Comparison of ENCODE assay signal across 15 cellular contexts in genomic region chr5:149212203-149212951, GRCh38. TPM values are rescaled to one million over a fixed set of nuclear protein-coding genes. Genes with fewer than 3 reads are reported as not detected.
DNase-seq lines count a peak whose midpoint lies in the region; ATAC-seq, FAIRE-seq and TF ChIP-seq lines count a peak whose summit lies in the region.
"Had no signal": no experiment of that assay in that cellular context is flagged by ENCODE, and none has a peak within 500 bp of the region (broad histone marks: within the 10 kb centered on the region; RNA-seq: fewer than 3 reads in every experiment).

No MANE protein-coding gene starts in this region.

- no peaks in the 10 kb centered on the region for H3K36me3 Mint-ChIP-seq in activated T-helper 17 cell treated with anti-CD3 and anti-CD28 coated beads, Interleukin-2, amount 50 U/mL, for 72 hours (ENCODE audit: low read depth)
- H3K36me3 Mint-ChIP-seq: CD14-positive monocyte; naive thymus-derived CD4-positive, alpha-beta T cell had no signal

- no peaks in the 10 kb centered on the region for H3K27me3 ChIP-seq in brain microvascular endothelial cell (replicated peaks)
- H3K27me3 ChIP-seq in HepG2 (ENCODE audit: control insufficient read depth in 1 of 2, insufficient read depth in 2 of 2, low read length in 2 of 2): no peaks in the 10 kb centered on the region

- H3K9me3 Mint-ChIP-seq in activated T-helper 17 cell treated with anti-CD3 and anti-CD28 coated beads, Interleukin-2, amount 50 U/mL, for 72 hours: no peaks in the 10 kb centered on the region
- H3K9me3 Mint-ChIP-seq: CD14-positive monocyte; IgD-negative memory B cell; naive thymus-derived CD4-positive, alpha-beta T cell had no signal

- in situ Hi-C loops in brain microvascular endothelial cell (cut with HindIII; ENCODE audit: low pct_ligation_motif_present, low sequenced_read_pairs): no loop called here
- in situ Hi-C loops in HepG2 (cut with HindIII; ENCODE audit: extremely low pct_ligation_motif_present, low pct_unique_long_range_greater_than_20kb): no loop called here
- in situ Hi-C loops in KBM-7 (cut with MboI; ENCODE audit: low pct_unique_long_range_greater_than_20kb, low sequenced_read_pairs): no loop called here

- POLR2A ChIA-PET in AG04449 (lab: Yijun Ruan, JAX): interaction anchor here (0.9 to 1.1 kb wide), 2 partner anchors 13 to 71 kb away, joined by 3 to 5 read pairs; partner anchors contain the start of gene ABLIM3
- POLR2A ChIA-PET in HepG2 (lab: Yijun Ruan, JAX): no interaction called here

- intact Hi-C loops in HepG2 (cut with micrococcal nuclease; ENCODE audit: unreplicated experiment): no loop called here

- no peak overlapping the region for H3K27ac Mint-ChIP-seq in activated T-helper 17 cell treated with anti-CD3 and anti-CD28 coated beads, Interleukin-2, amount 50 U/mL, for 72 hours
- H3K27ac Mint-ChIP-seq: CD14-positive monocyte, IgD-negative memory B cell had no signal

- no peak overlapping the region for H2AFZ ChIP-seq in HepG2 (ENCODE audit: low read length)

- DNase-seq in AG04449 (ENCODE audit: low read depth, low spot score) (peak; percentile 98), HCEC 1CT (peak; percentile 99), brain microvascular endothelial cell (peak; percentile 99), HepG2 (ENCODE audit: low spot score) (no peak), T-helper 9 cell (no peak), KBM-7 (no peak)
- DNase-seq in activated CD4-positive, alpha-beta T cell treated with anti-CD3 and anti-CD28 coated beads, Interleukin-2, amount 50 U/mL, for 1 hour: no peak
- DNase-seq: anterior cingulate cortex; naive thymus-derived CD4-positive, alpha-beta T cell; NCI-H2171 treated with DMSO at 0.1 percent for 48 hours had no signal

- H3K9ac ChIP-seq in HepG2 (ENCODE audit: insufficient read depth, low read depth, low read length): no peak overlapping the region

- H3K4me3 ChIP-seq in AG04449 (ENCODE audit: low read depth, low read length): no peak overlapping the region
- H3K4me3 ChIP-seq in brain microvascular endothelial cell (ENCODE audit: low read depth, low read length): no peak overlapping the region
- H3K4me3 ChIP-seq in HepG2 (replicated peaks in 1 of 3; ENCODE audit: insufficient read depth in 1 of 3, low read depth in 2 of 3, low read length in 3 of 3): no peak overlapping the region

- peaks cover 10% of the 10 kb centered on the region for H3K4me1 ChIP-seq in HepG2 (ENCODE audit: insufficient read depth, low read length)

- no peak for FAIRE-seq in HepG2 (lab: Jason Lieb, UNC)
- FAIRE-seq: RCC 7860, TTC549 had no signal

- no peak overlapping the region for H3K4me3 Mint-ChIP-seq in activated T-helper 17 cell treated with anti-CD3 and anti-CD28 coated beads, Interleukin-2, amount 50 U/mL, for 72 hours
- H3K4me3 Mint-ChIP-seq: CD14-positive monocyte; IgD-negative memory B cell; naive thymus-derived CD4-positive, alpha-beta T cell had no signal

- H4K20me1 ChIP-seq in HepG2 (ENCODE audit: insufficient read depth, low read length): no peaks in the 10 kb centered on the region

- peaks cover 9% of the 10 kb centered on the region for H3K27me3 Mint-ChIP-seq in activated T-helper 17 cell treated with anti-CD3 and anti-CD28 coated beads, Interleukin-2, amount 50 U/mL, for 72 hours

- no peaks in the 10 kb centered on the region for H3K9me3 ChIP-seq in HepG2 (ENCODE audit: low read length)

- TF ChIP-seq CTCF in AG04449 (IDR thresholded peaks at IDR 0.05; ENCODE audit: insufficient read depth, low read length, missing control alignments) (no peak), brain microvascular endothelial cell (IDR thresholded peaks at IDR 0.05; ENCODE audit: low read depth, low read length, missing control alignments) (no peak), HepG2 (CRISPR knock-in tag; IDR thresholded peaks at IDR 0.05) (no peak)

- TF ChIP-seq POLR2A in HepG2 (IDR thresholded peaks at IDR 0.05; ENCODE audit: insufficient read depth in 1 of 2, low read depth in 2 of 2, low read length in 2 of 2): no peak

- no peak overlapping the region for H3K4me2 ChIP-seq in HepG2 (ENCODE audit: low read depth, low read length)

- 83% methylated on average over 7 of the region's 7 CpGs for WGBS in HepG2 (ENCODE audit: low lambda C conversion rate)

- no peaks in the 10 kb centered on the region for H3K79me2 ChIP-seq in HepG2 (ENCODE audit: insufficient read depth, low read length)

- no peak for TF ChIP-seq RAD21 in HepG2 (CRISPR knock-in tag; IDR thresholded peaks at IDR 0.05)

- peaks cover 11% of the 10 kb centered on the region for H3K4me1 Mint-ChIP-seq in activated T-helper 17 cell treated with anti-CD3 and anti-CD28 coated beads, Interleukin-2, amount 50 U/mL, for 72 hours
- H3K4me1 Mint-ChIP-seq: IgD-negative memory B cell had no signal

- H3K36me3 ChIP-seq in brain microvascular endothelial cell (replicated peaks) (no peaks in the 10 kb centered on the region), HepG2 (replicated peaks in 1 of 2; ENCODE audit: control insufficient read depth in 1 of 2, insufficient read depth in 2 of 2, low read length in 2 of 2) (no peaks in the 10 kb centered on the region)

- ATAC-seq in HepG2: no peak
- ATAC-seq in activated T-helper 17 cell treated with anti-CD3 and anti-CD28 coated beads, Interleukin-2, amount 50 U/mL, for 72 hours (replicated peaks): no peak
- ATAC-seq: naive thymus-derived CD4-positive, alpha-beta T cell had no signal

- BruUV-seq in HepG2 (replicated peaks; lab: Mats Ljungman, UMichigan): no TSS peak

- peak overlapping the region; percentile 94 for H3K27ac ChIP-seq in brain microvascular endothelial cell
- H3K27ac ChIP-seq in HepG2 (ENCODE audit: extremely low read length, insufficient read depth, low read length): no peak overlapping the region

- TF ChIP-seq EP300 in HepG2 (IDR thresholded peaks at IDR 0.05; ENCODE audit: low read depth in 2 of 2, low read length in 2 of 2) (no peak), HepG2 (CRISPR knock-in tag; IDR thresholded peaks at IDR 0.05; ENCODE audit: borderline replicate concordance) (no peak)

- CTCF ChIA-PET in AG04449 (lab: Yijun Ruan, JAX): interaction anchor here (1.1 to 5.5 kb wide), 6 partner anchors 11 to 70 kb away, joined by 3 to 41 read pairs (median 4); partner anchors contain the start of gene ABLIM3
- CTCF ChIA-PET in HepG2 (lab: Yijun Ruan, JAX; ENCODE audit: low intra/inter-chr PET ratio, low total read pairs): no interaction called here

TF ChIP-seq in HepG2, 621 proteins besides CTCF, POLR2A, EP300 and RAD21:
- TF ChIP-seq MAFK (conservative IDR thresholded peaks at IDR 0.05 in 1 of 2, IDR thresholded peaks at IDR 0.05 in 1 of 2; ENCODE audit: low read length in 2 of 2) (peak; percentile 65 to 75), ZFP36 (IDR thresholded peaks at IDR 0.05; ENCODE audit: borderline replicate concordance, low read depth, low read length, partially characterized antibody) (no peak), ZNF501 (CRISPR knock-in tag; IDR thresholded peaks at IDR 0.05) (no peak), MAFF (IDR thresholded peaks at IDR 0.05; ENCODE audit: low read depth, low read length) (peak; percentile 62), ZNF34 (CRISPR knock-in tag; IDR thresholded peaks at IDR 0.05; ENCODE audit: borderline replicate concordance) (no peak), FOXC1 (CRISPR knock-in tag; IDR thresholded peaks at IDR 0.05; ENCODE audit: borderline replicate concordance) (no peak)

RNA-seq across cellular contexts. Expression of gene AFAP1L1, which starts 59.3 kb away (rescaled TPM):
- total RNA-seq in HepG2 (2016; rRNA removed; fragmentation: Illumina TruSeq; extraction: Trizol): 0.38 and 0.66 TPM in 2 replicates
- not detected in 2 replicates for total RNA-seq in HepG2 (2016; cell fraction: cytosol; rRNA removed; fragmentation: Illumina TruSeq; extraction: Trizol; ENCODE audit: low read depth)
- total RNA-seq in HepG2 (2016; cell fraction: insoluble cytoplasmic fraction; rRNA removed; fragmentation: Illumina TruSeq; extraction: Trizol): 0.41 and 0.86 TPM in 2 replicates
- total RNA-seq in HepG2 (2016; cell fraction: membrane; rRNA removed; fragmentation: Illumina TruSeq; extraction: Trizol): 0.22 and 0.34 TPM in 2 replicates
- total RNA-seq in HepG2 (2016; cell fraction: nucleus; rRNA removed; fragmentation: Illumina TruSeq; extraction: Trizol): 0.25 and 0.40 TPM in 2 replicates
- 0.67 and 1.0 TPM in 2 replicates for polyA plus RNA-seq in HepG2 (2011; rRNA removed)
- polyA plus RNA-seq in HepG2 (2011; cell fraction: cytosol; rRNA removed): 0.63 and 0.81 TPM in 2 replicates
- 0.59 and 0.85 TPM in 2 replicates for polyA plus RNA-seq in HepG2 (2011; cell fraction: nucleus; rRNA removed)
- 1.0 and 1.6 TPM in 2 replicates for polyA plus RNA-seq in HepG2 (2012)
- 0.14 and 0.25 TPM in 2 replicates for polyA plus RNA-seq in HepG2 (2016; cell fraction: cytosol; fragmentation: Illumina TruSeq; extraction: Trizol; ENCODE audit: low read depth)
- 0.37 and 0.84 TPM in 2 replicates for polyA plus RNA-seq in HepG2 (2016; cell fraction: insoluble cytoplasmic fraction; fragmentation: Illumina TruSeq; extraction: Trizol; ENCODE audit: low read depth)
- polyA plus RNA-seq in HepG2 (2016; cell fraction: membrane; fragmentation: Illumina TruSeq; extraction: Trizol; ENCODE audit: low read depth): 0.24 and 0.26 TPM in 2 replicates
- polyA plus RNA-seq in HepG2 (2016; cell fraction: nucleus; fragmentation: Illumina TruSeq; extraction: Trizol; ENCODE audit: insufficient read depth, low read depth): 0.23 and 0.61 TPM in 2 replicates
- polyA minus RNA-seq in HepG2 (2011; rRNA and poly(A)+ RNA removed; ENCODE audit: low replicate concordance): 1.3 and 2.6 TPM in 2 replicates
- 0.18 and 0.49 TPM in 2 replicates for polyA minus RNA-seq in HepG2 (2011; cell fraction: cytosol; rRNA and poly(A)+ RNA removed)
- 0.50 and 0.90 TPM in 2 replicates for polyA minus RNA-seq in HepG2 (2011; cell fraction: nucleus; rRNA and poly(A)+ RNA removed)
- under 1 TPM in 1 of 2 donors, not detected in 1; 0.16 TPM for total RNA-seq in activated T-helper 17 cell treated with anti-CD3 and anti-CD28 coated beads, Interleukin-2, amount 50 U/mL, for 72 hours
- polyA plus RNA-seq: CD14-positive monocyte, IgD-negative memory B cell had no signal

Comparison
In these comparisons a context has a peak if more than half of its experiments do, and no peak if none do; other contexts are left out.
1. DNase-seq: peak in AG04449 (single experiment), HCEC 1CT (single experiment) and brain microvascular endothelial cell (single experiment); none in HepG2 (single experiment), activated CD4-positive, alpha-beta T cell treated with anti-CD3 and anti-CD28 coated beads, Interleukin-2, amount 50 U/mL, for 1 hour (single experiment), T-helper 9 cell (single experiment) and KBM-7 (single experiment).